Comparison of ENCODE assay signal across 19 cellular contexts in the genomic region with DNA sequence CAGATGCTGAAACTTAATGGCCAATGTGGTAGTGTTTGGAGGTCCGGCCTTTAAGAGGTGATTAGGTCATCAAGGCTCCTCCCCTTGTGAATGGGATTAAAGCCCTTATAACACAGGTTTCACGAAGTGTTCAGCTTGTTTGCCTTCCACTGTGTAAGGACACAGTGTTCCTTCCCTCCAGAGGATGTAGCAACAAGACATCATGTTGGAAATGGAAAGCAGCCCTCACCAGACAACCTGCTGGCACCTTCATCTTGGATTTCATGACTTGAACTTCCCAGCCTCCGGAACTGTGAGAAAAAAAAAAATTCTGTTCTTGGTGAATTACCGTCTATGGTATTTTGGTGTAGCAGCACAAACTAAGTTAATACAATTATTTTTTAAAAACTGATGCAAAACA.
DNase-seq lines count a peak whose midpoint lies in the region; ATAC-seq and TF ChIP-seq lines count a peak whose summit lies in the region.
"Had no signal": no experiment of that assay in that cellular context is flagged by ENCODE, and none has a peak within 500 bp of the region (broad histone marks: within the 10 kb centered on the region; RNA-seq: fewer than 3 reads in every experiment).

No MANE protein-coding gene starts in this region.

- no peak overlapping the region for H2AK5ac ChIP-seq in trophoblast cell (ENCODE audit: low read length)

- peaks cover 2% of the 10 kb centered on the region for H3K79me1 ChIP-seq in trophoblast cell (ENCODE audit: low read length)

- peaks cover 0 to 3% of the 10 kb centered on the region in 2 experiments for H3K4me1 ChIP-seq in trophoblast cell (ENCODE audit: control insufficient read depth in 1 of 2, insufficient read depth in 2 of 2, low read length in 2 of 2)
- H3K4me1 ChIP-seq in osteoblast (ENCODE audit: insufficient read depth, low read length): peaks cover 40% of the 10 kb centered on the region
- H3K4me1 ChIP-seq: BLaER1 had no signal

- no peak overlapping the region for H3K23ac ChIP-seq in trophoblast cell (ENCODE audit: low read length)

- H3K9ac ChIP-seq in trophoblast cell (ENCODE audit: low read length): no peak overlapping the region
- H3K9ac ChIP-seq: BLaER1, GM23248 had no signal

- H3K27me3 ChIP-seq in trophoblast cell (ENCODE audit: insufficient read depth, low read length): no peaks in the 10 kb centered on the region
- H3K27me3 ChIP-seq in osteoblast (ENCODE audit: insufficient read depth, low read length): no peaks in the 10 kb centered on the region
- H3K27me3 ChIP-seq: BLaER1 had no signal

- H4K20me1 ChIP-seq in osteoblast (ENCODE audit: insufficient read depth, low read length): no peaks in the 10 kb centered on the region
- H4K20me1 ChIP-seq: BLaER1 had no signal

- H2BK5ac ChIP-seq in trophoblast cell (ENCODE audit: low read depth, low read length, poor library complexity): no peak overlapping the region

- H3K18ac ChIP-seq in trophoblast cell (ENCODE audit: low read length): no peak overlapping the region

- TF ChIP-seq CTCF in LNCaP clone FGC (IDR thresholded peaks at IDR 0.05; ENCODE audit: control insufficient read depth, extremely low read depth, insufficient read depth) (no peak), fibroblast of villous mesenchyme (IDR thresholded peaks at IDR 0.05; ENCODE audit: insufficient read depth, low read depth, low read length) (no peak), osteoblast (IDR thresholded peaks at IDR 0.05; ENCODE audit: extremely low read depth, low read depth, low read length) (no peak)

- peak; percentile 19 for DNase-seq in LNCaP clone FGC (ENCODE audit: low read depth)
- peak; percentile 24 for DNase-seq in fibroblast of villous mesenchyme (ENCODE audit: low read depth)
- DNase-seq in trophoblast cell: peak; percentile 58 to 77
- no peak for DNase-seq in osteoblast (ENCODE audit: insufficient read length, low spot score, missing footprints)
- no peak for DNase-seq in activated T-cell treated with anti-CD3 and anti-CD28 coated beads, Interleukin-2, amount 50 U/mL, for 48 hours
- DNase-seq: CD4-positive, CD25-positive, alpha-beta regulatory T cell; CD8-positive, alpha-beta T cell; DMS 273 treated with DMSO at 0.1 percent for 48 hours; DMS79; EL; GDM1; GM23248; H7 had no signal

- H3K9me3 ChIP-seq in trophoblast cell (ENCODE audit: insufficient read depth, low read depth, low read length): no peaks in the 10 kb centered on the region
- no peaks in the 10 kb centered on the region for H3K9me3 ChIP-seq in osteoblast (ENCODE audit: low read depth, low read length)
- H3K9me3 ChIP-seq: BLaER1 had no signal

- WGBS in trophoblast cell (ENCODE audit: extremely low coverage, insufficient coverage, insufficient read length): no CpG with 5 or more reads among the region's 4 CpGs

- no peak overlapping the region for H4K12ac ChIP-seq in trophoblast cell (ENCODE audit: low read depth, low read length)

- no peak overlapping the region for H3K4ac ChIP-seq in trophoblast cell (ENCODE audit: low read depth, low read length)

- no peak overlapping the region for H3K14ac ChIP-seq in trophoblast cell (ENCODE audit: low read length)

- no peak overlapping the region for H3K4me2 ChIP-seq in trophoblast cell (ENCODE audit: low read length)
- no peak overlapping the region for H3K4me2 ChIP-seq in osteoblast (ENCODE audit: insufficient read depth, low read length)
- H3K4me2 ChIP-seq: BLaER1 had no signal

- H2AFZ ChIP-seq in trophoblast cell (ENCODE audit: insufficient read depth, low read length, poor library complexity) (no peak overlapping the region), osteoblast (ENCODE audit: low read length) (no peak overlapping the region)
- H2AFZ ChIP-seq: GM23248 had no signal

- H3K79me2 ChIP-seq in trophoblast cell (ENCODE audit: control insufficient read depth, insufficient read depth, low read length, poor library complexity) (no peaks in the 10 kb centered on the region), osteoblast (ENCODE audit: insufficient read depth, low read length) (no peaks in the 10 kb centered on the region)

- no peak overlapping the region for H3K4me3 ChIP-seq in LNCaP clone FGC (ENCODE audit: low read depth, low read length)
- no peak overlapping the region for H3K4me3 ChIP-seq in fibroblast of villous mesenchyme (ENCODE audit: low read depth, low read length)
- H3K4me3 ChIP-seq in trophoblast cell (ENCODE audit: low read depth, low read length): no peak overlapping the region
- H3K4me3 ChIP-seq in osteoblast (ENCODE audit: insufficient read depth, low read length): no peak overlapping the region
- H3K4me3 ChIP-seq: BLaER1, GM12878, GM23248 had no signal

- H3K36me3 ChIP-seq in trophoblast cell (ENCODE audit: control insufficient read depth in 1 of 2, insufficient read depth in 2 of 2, low read length in 2 of 2) (no peaks in the 10 kb centered on the region), osteoblast (ENCODE audit: insufficient read depth, low read length) (peaks cover 4% of the 10 kb centered on the region)

- no peak overlapping the region for H2BK120ac ChIP-seq in trophoblast cell (ENCODE audit: insufficient read depth, low read length, poor library complexity)

- no peak overlapping the region for H4K91ac ChIP-seq in trophoblast cell (ENCODE audit: low read depth, low read length)

- H4K8ac ChIP-seq in trophoblast cell (ENCODE audit: low read depth, low read length): no peak overlapping the region

- H3K27ac ChIP-seq in trophoblast cell (ENCODE audit: low read depth, low read length) (no peak overlapping the region), osteoblast (ENCODE audit: low read depth, low read length) (no peak overlapping the region)
- H3K27ac ChIP-seq: BLaER1, C4-2B, GM23248 had no signal

- no peak overlapping the region for H2BK12ac ChIP-seq in trophoblast cell (ENCODE audit: low read length)

- ATAC-seq in HG03571 (IDR thresholded peaks at IDR 0.05; ENCODE audit: unreplicated experiment) (no peak), HG03135 (IDR thresholded peaks at IDR 0.05; ENCODE audit: unreplicated experiment) (no peak)
- ATAC-seq: CD8-positive, alpha-beta T cell; GM12878; HCT116 had no signal

Comparison
In these comparisons a context has a peak if more than half of its experiments do, and no peak if none do; other contexts are left out.
1. DNase-seq: peak in LNCaP clone FGC (single experiment), fibroblast of villous mesenchyme (single experiment) and trophoblast cell (2 of 2); none in osteoblast (single experiment) and activated T-cell treated with anti-CD3 and anti-CD28 coated beads, Interleukin-2, amount 50 U/mL, for 48 hours (0 of 2).